In the genomic region with DNA sequence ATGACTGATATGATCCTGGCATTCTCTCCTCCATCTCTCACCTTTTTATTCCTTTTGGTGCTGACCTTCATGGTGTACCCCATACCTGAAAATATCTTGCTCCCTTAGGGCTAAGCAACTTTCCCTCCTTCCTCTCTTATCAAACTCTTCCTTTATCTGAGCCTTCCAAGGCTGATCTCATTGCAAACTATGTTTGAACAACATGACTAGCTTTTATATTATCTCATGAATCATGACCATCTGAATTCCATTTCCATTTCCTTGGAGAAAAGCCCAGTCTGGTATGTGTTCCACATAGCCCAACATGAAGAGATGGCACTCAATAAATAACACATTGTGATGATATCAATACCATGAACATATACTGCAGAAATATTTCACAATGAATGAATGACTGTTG, we compare ENCODE assay signal across 14 cellular contexts.
DNase-seq lines count a peak whose midpoint lies in the region; ATAC-seq and TF ChIP-seq lines count a peak whose summit lies in the region.
"Had no signal": no experiment of that assay in that cellular context is flagged by ENCODE, and none has a peak within 500 bp of the region (broad histone marks: within the 10 kb centered on the region; RNA-seq: fewer than 3 reads in every experiment).

No MANE protein-coding gene starts in this region.

- DNase-seq in HT1080 (ENCODE audit: low read depth) (peak; percentile 69), body of pancreas (no peak), foreskin melanocyte (peak; percentile 10), suprapubic skin (ENCODE audit: low spot score in 2 of 2) (no peak), OCI-M2 (lab: John Stamatoyannopoulos, UW; ENCODE audit: unreplicated experiment) (no peak), NCI-H2227 treated with DMSO at 0.1 percent for 48 hours (lab: John Stamatoyannopoulos, UW) (no peak), neuronal stem cell (ENCODE audit: low spot score) (no peak)
- DNase-seq: activated CD4-positive, alpha-beta T cell treated with anti-CD3 and anti-CD28 coated beads for 48 hours; caudate nucleus; naive B cell; sigmoid colon; T-cell had no signal

- H2BK15ac ChIP-seq in neuronal stem cell (ENCODE audit: low read length): no peak overlapping the region

- H3K23ac ChIP-seq in neuronal stem cell (ENCODE audit: low read depth, low read length, poor library complexity): no peak overlapping the region

- H2AK5ac ChIP-seq in neuronal stem cell (ENCODE audit: low read depth, low read length): no peak overlapping the region

- no peak overlapping the region for H3K18ac ChIP-seq in neuronal stem cell (ENCODE audit: low read length)

- H3K9ac ChIP-seq in neuronal stem cell (ENCODE audit: low read depth, low read length, poor library complexity): no peak overlapping the region

- ATAC-seq in body of pancreas (peak; percentile 50), GM19467 (IDR thresholded peaks at IDR 0.05; ENCODE audit: unreplicated experiment) (no peak)
- ATAC-seq: T-cell had no signal

- H3K4me3 ChIP-seq in body of pancreas (no peak overlapping the region), suprapubic skin (no peak overlapping the region), neuronal stem cell (ENCODE audit: low read length in 2 of 2) (no peak overlapping the region)
- H3K4me3 ChIP-seq: sigmoid colon, thoracic aorta had no signal

- no peaks in the 10 kb centered on the region for H3K79me1 ChIP-seq in neuronal stem cell (ENCODE audit: low read depth, low read length)

- H3K4me1 ChIP-seq in body of pancreas (no peaks in the 10 kb centered on the region), suprapubic skin (peaks cover 8% of the 10 kb centered on the region), neuronal stem cell (ENCODE audit: control insufficient read depth in 2 of 2, insufficient read depth in 1 of 2, low read depth in 1 of 2, low read length in 2 of 2) (peaks cover 0 to 3% of the 10 kb centered on the region in 2 donors)
- H3K4me1 ChIP-seq: sigmoid colon had no signal

- intact Hi-C loops in body of pancreas (cut with DNase I): no loop called here

- H3K14ac ChIP-seq in neuronal stem cell (ENCODE audit: low read length): no peak overlapping the region

- H3K27me3 ChIP-seq in body of pancreas (no peaks in the 10 kb centered on the region), suprapubic skin (no peaks in the 10 kb centered on the region), neuronal stem cell (ENCODE audit: control insufficient read depth in 3 of 3, insufficient read depth in 3 of 3, low read depth in 1 of 3, low read length in 3 of 3) (no peaks in the 10 kb centered on the region)
- H3K27me3 ChIP-seq: sigmoid colon had no signal

- peak overlapping the region in 2 of 4 donors; percentile 43 to 62 for H3K27ac ChIP-seq in body of pancreas
- peak overlapping the region; percentile 33 for H3K27ac ChIP-seq in suprapubic skin
- H3K27ac ChIP-seq in neuronal stem cell (replicated peaks; ENCODE audit: low read length): no peak overlapping the region
- H3K27ac ChIP-seq: sigmoid colon, thoracic aorta had no signal

- H2BK120ac ChIP-seq in neuronal stem cell (ENCODE audit: low read depth, low read length): no peak overlapping the region

- no peak overlapping the region for H3K4me2 ChIP-seq in neuronal stem cell (ENCODE audit: insufficient read depth, low read length, poor library complexity, severe bottlenecking)

- no peak overlapping the region for H4K91ac ChIP-seq in neuronal stem cell (ENCODE audit: low read depth, low read length, poor library complexity)

- no peak overlapping the region for H4K8ac ChIP-seq in neuronal stem cell (ENCODE audit: low read depth, low read length)

- H2AFZ ChIP-seq in neuronal stem cell (ENCODE audit: low read length): no peak overlapping the region

- no peak overlapping the region for H3K4ac ChIP-seq in neuronal stem cell (ENCODE audit: low read length)

- H2BK12ac ChIP-seq in neuronal stem cell (ENCODE audit: low read length): no peak overlapping the region

- TF ChIP-seq POLR2A in body of pancreas (IDR thresholded peaks at IDR 0.05): no peak
- TF ChIP-seq POLR2A in suprapubic skin (IDR thresholded peaks at IDR 0.05): no peak

- TF ChIP-seq CTCF in body of pancreas (IDR thresholded peaks at IDR 0.05): no peak
- TF ChIP-seq CTCF in suprapubic skin (IDR thresholded peaks at IDR 0.05): no peak

- no peaks in the 10 kb centered on the region for H3K9me3 ChIP-seq in body of pancreas
- H3K9me3 ChIP-seq in suprapubic skin: no peaks in the 10 kb centered on the region
- no peaks in the 10 kb centered on the region for H3K9me3 ChIP-seq in neuronal stem cell (replicated peaks in 1 of 2; ENCODE audit: control insufficient read depth in 2 of 2, insufficient read depth in 1 of 2, low read depth in 1 of 2, low read length in 2 of 2)
- H3K9me3 ChIP-seq: sigmoid colon, thoracic aorta had no signal

- TF ChIP-seq EP300 in suprapubic skin (IDR thresholded peaks at IDR 0.05): no peak

- no peak overlapping the region for H2BK5ac ChIP-seq in neuronal stem cell (ENCODE audit: low read length)

- no peaks in the 10 kb centered on the region for H3K36me3 ChIP-seq in body of pancreas (replicated peaks in 1 of 2; ENCODE audit: insufficient read depth in 1 of 2, low read depth in 2 of 2)
- H3K36me3 ChIP-seq in suprapubic skin: no peaks in the 10 kb centered on the region
- no peaks in the 10 kb centered on the region for H3K36me3 ChIP-seq in neuronal stem cell (replicated peaks in 1 of 2; ENCODE audit: control insufficient read depth in 2 of 2, insufficient read depth in 2 of 2, low read length in 2 of 2)
- H3K36me3 ChIP-seq: sigmoid colon, thoracic aorta had no signal

Comparison
In these comparisons a context has a peak if more than half of its experiments do, and no peak if none do; other contexts are left out.
1. DNase-seq: peak in HT1080 (single experiment) and foreskin melanocyte (single experiment); none in body of pancreas (0 of 4), suprapubic skin (0 of 2), OCI-M2 (single experiment), NCI-H2227 treated with DMSO at 0.1 percent for 48 hours (single experiment) and neuronal stem cell (single experiment).